Comparison of ENCODE assay signal across 8 cellular contexts in the genomic region with DNA sequence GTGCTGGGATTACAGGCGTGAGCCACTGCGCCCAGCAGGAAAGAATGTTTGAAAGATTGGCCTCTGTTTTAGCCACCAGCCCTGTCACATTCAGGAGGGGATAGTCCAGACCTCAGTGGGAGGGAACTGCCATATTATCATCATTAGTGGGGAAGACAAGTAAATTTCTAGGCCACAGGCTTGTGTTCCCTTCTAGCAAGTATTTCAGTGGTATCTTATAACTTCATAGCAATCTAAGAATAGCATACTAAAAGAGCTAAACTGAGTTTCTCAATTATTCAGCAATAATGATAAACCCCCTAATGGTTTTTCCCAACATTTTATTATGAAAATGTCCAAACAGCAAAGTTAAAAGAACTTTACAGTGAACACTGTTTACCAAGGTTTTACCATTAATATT.
"Had no signal": no experiment of that assay in that cellular context is flagged by ENCODE, and none has a peak within 500 bp of the region (broad histone marks: within the 10 kb centered on the region; RNA-seq: fewer than 3 reads in every experiment).

No MANE protein-coding gene starts in this region.

- DNase-seq: GDM1, GF-D8 had no signal

- FAIRE-seq: G401.6, GM12878, GM12891, GM12892, GM18507, GM19239 had no signal

- H3K4me3 ChIP-seq: GM12878 had no signal

- ATAC-seq: GM12878 had no signal
